27 cellular contexts compared by ENCODE assay signal in genomic region chr2:128286905-128287779, GRCh38. TPM values are rescaled to one million over a fixed set of nuclear protein-coding genes. Genes with fewer than 3 reads are reported as not detected.
DNase-seq lines count a peak whose midpoint lies in the region; ATAC-seq, FAIRE-seq and TF ChIP-seq lines count a peak whose summit lies in the region.
"Had no signal": no experiment of that assay in that cellular context is flagged by ENCODE, and none has a peak within 500 bp of the region (broad histone marks: within the 10 kb centered on the region; RNA-seq: fewer than 3 reads in every experiment).

No MANE protein-coding gene starts in this region.

- ATAC-seq in WTC11 (no peak), SK-N-SH treated with all-trans-retinoic acid at 6 μM for 48 hours (no peak)
- ATAC-seq: CD8-positive, alpha-beta T cell; GM12878 had no signal

- CTCF ChIA-PET in WTC11 (lab: Charles Lee): no interaction called here

- H3K27me3 ChIP-seq in BLaER1: no peaks in the 10 kb centered on the region
- H3K27me3 ChIP-seq in parathyroid adenoma (ENCODE audit: control insufficient read depth, insufficient read depth, low read length): no peaks in the 10 kb centered on the region
- H3K27me3 ChIP-seq: BE2C, MG63, SJCRH30 had no signal

- 0 out of 2 replicates have a peak, but pooled peaks cover 2% of the 10 kb centered on the region for H3K36me3 Mint-ChIP-seq in WTC11
- H3K36me3 Mint-ChIP-seq: CD8-positive, alpha-beta T cell had no signal

- no peak overlapping the region for H3K4me3 ChIP-seq in BLaER1
- H3K4me3 ChIP-seq in kidney (ENCODE audit: low read length in 2 of 2): no peak overlapping the region
- H3K4me3 ChIP-seq in parathyroid adenoma (ENCODE audit: low read depth, low read length): no peak overlapping the region
- H3K4me3 ChIP-seq: GM12878, MG63, PC-9, SJCRH30 had no signal

- peaks cover 100% of the 10 kb centered on the region for H4K20me1 ChIP-seq in BLaER1

- POLR2A ChIA-PET in WTC11 (lab: Charles Lee): no interaction called here

- peaks cover 36% of the 10 kb centered on the region for H3K4me1 Mint-ChIP-seq in WTC11

- no peak overlapping the region for H2AFZ ChIP-seq in parathyroid adenoma
- H2AFZ ChIP-seq: PC-9 had no signal

- TF ChIP-seq CTCF in WTC11 (IDR thresholded peaks at IDR 0.05) (no peak), kidney (IDR thresholded peaks at IDR 0.05; ENCODE audit: borderline replicate concordance, extremely low read depth, insufficient read depth) (no peak), parathyroid adenoma (IDR thresholded peaks at IDR 0.05) (no peak)

- H3K4me3 Mint-ChIP-seq in WTC11: no peak overlapping the region
- H3K4me3 Mint-ChIP-seq: CD8-positive, alpha-beta T cell had no signal

- H3K4me1 ChIP-seq in BLaER1 (peaks cover 100% of the 10 kb centered on the region), kidney (ENCODE audit: control insufficient read depth in 1 of 2, insufficient read depth in 1 of 2, low read depth in 1 of 2, low read length in 2 of 2) (peaks cover 8 to 51% of the 10 kb centered on the region in 2 donors), parathyroid adenoma (peaks cover 27% of the 10 kb centered on the region)
- H3K4me1 ChIP-seq: BE2C had no signal

- DNase-seq in WTC11 (ENCODE audit: low spot score) (no peak), kidney (peak; percentile 71), CD1c-positive myeloid dendritic cell (ENCODE audit: extremely low spot score) (no peak)
- DNase-seq in NK-92 treated with Interleukin-12 subunit alpha and Interleukin-12 subunit beta, amount 100 ng/mL, for 24 hours (lab: John Stamatoyannopoulos, UW): no peak
- DNase-seq: BE2C; Calu3; CD8-positive, alpha-beta T cell; DMS53; EL; HCEC 1CT; Kasumi-1; MG63; NCI-H1092 treated with DMSO at 0.1 percent for 48 hours; NCI-H1694 treated with DMSO at 0.1 percent for 48 hours; NCI-H2107; NCI-H510A treated with DMSO at 0.1 percent for 48 hours; NCI-H774; SJCRH30 had no signal

- peak overlapping the region; percentile 55 for H3K27ac ChIP-seq in BLaER1
- H3K27ac ChIP-seq in kidney (ENCODE audit: low read depth in 2 of 2, low read length in 2 of 2): peak overlapping the region; percentile 14 to 32
- peak overlapping the region; percentile 68 for H3K27ac ChIP-seq in parathyroid adenoma
- H3K27ac ChIP-seq: PC-9, RWPE1, SJCRH30 had no signal

- no peak for FAIRE-seq in kidney (lab: Jason Lieb, UNC)
- FAIRE-seq: A204.1, GM12878, GM19239, HTR-8/SVneo had no signal

- H3K79me2 ChIP-seq in parathyroid adenoma: peaks cover 34% of the 10 kb centered on the region

- no peaks in the 10 kb centered on the region for H3K27me3 Mint-ChIP-seq in WTC11 (ENCODE audit: low read depth)

- H3K36me3 ChIP-seq in BLaER1: peaks cover 32% of the 10 kb centered on the region
- H3K36me3 ChIP-seq in kidney (ENCODE audit: control insufficient read depth in 1 of 2, insufficient read depth in 2 of 2, low read length in 2 of 2): no peaks in the 10 kb centered on the region
- H3K36me3 ChIP-seq in parathyroid adenoma (ENCODE audit: control insufficient read depth, insufficient read depth, low read length): no peaks in the 10 kb centered on the region
- H3K36me3 ChIP-seq: BE2C, MG63, SJCRH30 had no signal

- H3K27ac Mint-ChIP-seq in WTC11: no peak overlapping the region
- H3K27ac Mint-ChIP-seq: CD8-positive, alpha-beta T cell had no signal

- no peaks in the 10 kb centered on the region for H3K9me3 Mint-ChIP-seq in WTC11
- H3K9me3 Mint-ChIP-seq: CD8-positive, alpha-beta T cell had no signal

- H3K9ac ChIP-seq in BLaER1 (0 out of 2 replicates have a peak overlapping the region, but pooled peaks have one; percentile 14), kidney (ENCODE audit: low read length in 2 of 2) (peak overlapping the region in 1 of 2 donors; percentile 46), parathyroid adenoma (no peak overlapping the region)

- peak overlapping the region; percentile 88; the same call in 1 of the 2 replicates for H3K4me2 ChIP-seq in BLaER1
- H3K4me2 ChIP-seq in parathyroid adenoma (ENCODE audit: low read length): no peak overlapping the region
- H3K4me2 ChIP-seq: PC-9 had no signal

- H3K9me3 ChIP-seq in BLaER1 (no peaks in the 10 kb centered on the region), kidney (ENCODE audit: control insufficient read depth in 1 of 2, low read length in 2 of 2) (no peaks in the 10 kb centered on the region), parathyroid adenoma (ENCODE audit: control insufficient read depth, low read length) (no peaks in the 10 kb centered on the region)
- H3K9me3 ChIP-seq: BE2C, MG63 had no signal

- intact Hi-C loops in kidney (cut with DNase I): no loop called here

TF ChIP-seq in WTC11, 78 proteins besides CTCF, POLR2A, EP300 and RAD21:
- 0 out of 2 replicates have a peak, but pooled peaks have one; percentile 37 for TF ChIP-seq TP53 (CRISPR knock-in tag; IDR thresholded peaks at IDR 0.05)
- no peak for TF ChIP-seq FOXK1 (CRISPR knock-in tag; IDR thresholded peaks at IDR 0.05)

TF ChIP-seq in SK-N-SH treated with all-trans-retinoic acid at 6 μM for 48 hours, 23 proteins besides CTCF, POLR2A, EP300 and RAD21 (continues in another document):
- TF ChIP-seq ZFP3 (CRISPR knock-in tag; IDR thresholded peaks at IDR 0.05) (no peak), GLIS3 (CRISPR knock-in tag; IDR thresholded peaks at IDR 0.05) (no peak), POU6F1 (CRISPR knock-in tag; IDR thresholded peaks at IDR 0.05; ENCODE audit: borderline replicate concordance, low read depth) (no peak), OSR1 (CRISPR knock-in tag; IDR thresholded peaks at IDR 0.05) (no peak), ARNTL (CRISPR knock-in tag; IDR thresholded peaks at IDR 0.05; ENCODE audit: borderline replicate concordance, low read depth) (no peak), ISL1 (CRISPR knock-in tag; IDR thresholded peaks at IDR 0.05) (no peak), SNAI2 (CRISPR knock-in tag; IDR thresholded peaks at IDR 0.05) (no peak), CSRNP3 (CRISPR knock-in tag; IDR thresholded peaks at IDR 0.05) (no peak), ZNF70 (CRISPR knock-in tag; IDR thresholded peaks at IDR 0.05) (no peak), BACH2 (CRISPR knock-in tag; IDR thresholded peaks at IDR 0.05; ENCODE audit: borderline replicate concordance) (no peak), PPARA (CRISPR knock-in tag; IDR thresholded peaks at IDR 0.05; ENCODE audit: borderline replicate concordance) (no peak), CREB5 (CRISPR knock-in tag; IDR thresholded peaks at IDR 0.05; ENCODE audit: low read depth) (no peak), CSDC2 (CRISPR knock-in tag; IDR thresholded peaks at IDR 0.05) (no peak), ZNF565 (CRISPR knock-in tag; conservative IDR thresholded peaks at IDR 0.05; ENCODE audit: low read depth) (no peak), ZFP30 (CRISPR knock-in tag; IDR thresholded peaks at IDR 0.05) (no peak)

RNA-seq across cellular contexts. Expression of gene HS6ST1, which starts 31.5 kb away (rescaled TPM):
- total RNA-seq in WTC11 (2021) (50.3 to 55.5 TPM (median 55.1 TPM) in 3 replicates), kidney (73.9 TPM)
- polyA plus RNA-seq in kidney (ENCODE audit: insufficient read depth, low read depth, low replicate concordance): 49.6 TPM
